1 cellular context compared by ENCODE assay signal in genomic region chr5:173823721-173824567, GRCh38.
TF ChIP-seq lines count a peak whose summit lies in the region.

No MANE protein-coding gene starts in this region.

TF ChIP-seq in HepG2, 621 proteins besides CTCF, POLR2A, EP300 and RAD21 (continued from another document and continues in another):
- no peak for TF ChIP-seq NFIB (CRISPR knock-in tag; IDR thresholded peaks at IDR 0.05; ENCODE audit: borderline replicate concordance)
- no peak for TF ChIP-seq SOX6 (IDR thresholded peaks at IDR 0.05)
- peak; percentile 97 for TF ChIP-seq SOX6 (CRISPR knock-in tag; IDR thresholded peaks at IDR 0.05)
- no peak for TF ChIP-seq AGO2 (optimal IDR thresholded peaks at IDR 0.05; ENCODE audit: low read depth, low read length)
- peak; percentile 90 for TF ChIP-seq POGZ (CRISPR knock-in tag; IDR thresholded peaks at IDR 0.05)
- peak; percentile 56; the same call in 1 of the 2 replicates for TF ChIP-seq ZNF598 (CRISPR knock-in tag; IDR thresholded peaks at IDR 0.05; ENCODE audit: borderline replicate concordance)
- TF ChIP-seq ZBTB7A (CRISPR knock-in tag; IDR thresholded peaks at IDR 0.05): peak; percentile 36; the same call in 1 of the 2 replicates
- no peak for TF ChIP-seq ZNF773 (CRISPR knock-in tag; IDR thresholded peaks at IDR 0.05; ENCODE audit: borderline replicate concordance)
- no peak; the same call in 1 of the 2 replicates for TF ChIP-seq TP53 (CRISPR knock-in tag; conservative IDR thresholded peaks at IDR 0.05)
- TF ChIP-seq ZNF12 (CRISPR knock-in tag; IDR thresholded peaks at IDR 0.05): no peak
- TF ChIP-seq ZBTB21 (CRISPR knock-in tag; IDR thresholded peaks at IDR 0.05): no peak
- peak; percentile 54; the same call in 1 of the 2 replicates for TF ChIP-seq ZNF629 (CRISPR knock-in tag; conservative IDR thresholded peaks at IDR 0.05)
- no peak for TF ChIP-seq ELK4 (CRISPR knock-in tag; IDR thresholded peaks at IDR 0.05; ENCODE audit: borderline replicate concordance)
- TF ChIP-seq ZBTB4 (CRISPR knock-in tag; IDR thresholded peaks at IDR 0.05; ENCODE audit: borderline replicate concordance): peak; percentile 67; the same call in 1 of the 2 replicates
- TF ChIP-seq ZNF317 (CRISPR knock-in tag; IDR thresholded peaks at IDR 0.05): peak; percentile 87
- peak; percentile 49; the same call in 1 of the 2 replicates for TF ChIP-seq REL (CRISPR knock-in tag; conservative IDR thresholded peaks at IDR 0.05)
- no peak for TF ChIP-seq ZNF615 (CRISPR knock-in tag; IDR thresholded peaks at IDR 0.05; ENCODE audit: borderline replicate concordance)
- TF ChIP-seq ZNF567 (CRISPR knock-in tag; IDR thresholded peaks at IDR 0.05; ENCODE audit: borderline replicate concordance): no peak
- peak; percentile 93 for TF ChIP-seq ERF (CRISPR knock-in tag; IDR thresholded peaks at IDR 0.05)
- no peak for TF ChIP-seq ZNF280B (CRISPR knock-in tag; IDR thresholded peaks at IDR 0.05; ENCODE audit: borderline replicate concordance)
- TF ChIP-seq ZNF800 (CRISPR knock-in tag; IDR thresholded peaks at IDR 0.05): no peak; the same call in 1 of the 2 replicates
- TF ChIP-seq ZNF879 (CRISPR knock-in tag; IDR thresholded peaks at IDR 0.05): peak; percentile 17; the same call in 1 of the 2 replicates
- peak; percentile 16; the same call in 1 of the 2 replicates for TF ChIP-seq KAT7 (CRISPR knock-in tag; IDR thresholded peaks at IDR 0.05; ENCODE audit: borderline replicate concordance)
- TF ChIP-seq PAX8 (CRISPR knock-in tag; IDR thresholded peaks at IDR 0.05; ENCODE audit: borderline replicate concordance): no peak
- TF ChIP-seq RFX1 (IDR thresholded peaks at IDR 0.05): no peak
- 0 out of 2 replicates have a peak, but pooled peaks have one; percentile 70 for TF ChIP-seq MXD4 (CRISPR knock-in tag; IDR thresholded peaks at IDR 0.05)
- TF ChIP-seq ZBTB44 (CRISPR knock-in tag; IDR thresholded peaks at IDR 0.05): no peak
- TF ChIP-seq ZNF30 (CRISPR knock-in tag; IDR thresholded peaks at IDR 0.05): no peak
- TF ChIP-seq ZBTB38 (CRISPR knock-in tag; IDR thresholded peaks at IDR 0.05): peak; percentile 87
- TF ChIP-seq TOPORS (CRISPR knock-in tag; IDR thresholded peaks at IDR 0.05): no peak
- no peak for TF ChIP-seq LRRFIP1 (CRISPR knock-in tag; conservative IDR thresholded peaks at IDR 0.05)
- TF ChIP-seq CC2D1A (CRISPR knock-in tag; IDR thresholded peaks at IDR 0.05): no peak
- peak; percentile 99 for TF ChIP-seq SALL1 (CRISPR knock-in tag; IDR thresholded peaks at IDR 0.05)
- TF ChIP-seq MEIS1 (CRISPR knock-in tag; IDR thresholded peaks at IDR 0.05; ENCODE audit: borderline replicate concordance): no peak; the same call in 1 of the 2 replicates
- TF ChIP-seq TBX3 (IDR thresholded peaks at IDR 0.05; ENCODE audit: borderline replicate concordance): 0 out of 2 replicates have a peak, but pooled peaks have one; percentile 15
- TF ChIP-seq EZH2 (conservative IDR thresholded peaks at IDR 0.05; ENCODE audit: low read depth, low read length): no peak
- TF ChIP-seq E2F5 (CRISPR knock-in tag; conservative IDR thresholded peaks at IDR 0.05): no peak
- peak; percentile 100 for TF ChIP-seq TEAD3 (CRISPR knock-in tag; optimal IDR thresholded peaks at IDR 0.05; ENCODE audit: borderline replicate concordance)
- TF ChIP-seq SIX1 (CRISPR knock-in tag; IDR thresholded peaks at IDR 0.05; ENCODE audit: borderline replicate concordance): peak; percentile 63; the same call in 1 of the 2 replicates
- TF ChIP-seq ZNF720 (CRISPR knock-in tag; IDR thresholded peaks at IDR 0.05): no peak
- peak; percentile 83; the same call in 1 of the 2 replicates for TF ChIP-seq PATZ1 (CRISPR knock-in tag; IDR thresholded peaks at IDR 0.05)
- TF ChIP-seq MED8 (CRISPR knock-in tag; IDR thresholded peaks at IDR 0.05; ENCODE audit: insufficient replicate concordance): peak; percentile 94
- peak; percentile 37; the same call in 1 of the 2 replicates for TF ChIP-seq YEATS2 (CRISPR knock-in tag; IDR thresholded peaks at IDR 0.05; ENCODE audit: borderline replicate concordance)
- TF ChIP-seq MEIS2 (CRISPR knock-in tag; IDR thresholded peaks at IDR 0.05): peak; percentile 91
- TF ChIP-seq SMAD1 (CRISPR knock-in tag; IDR thresholded peaks at IDR 0.05; ENCODE audit: borderline replicate concordance, low read depth): peak; percentile 28; the same call in 1 of the 2 replicates
- 0 out of 2 replicates have a peak, but pooled peaks have one; percentile 50 for TF ChIP-seq ZNF572 (CRISPR knock-in tag; IDR thresholded peaks at IDR 0.05)
- TF ChIP-seq STAG1 (CRISPR knock-in tag; IDR thresholded peaks at IDR 0.05): peak; percentile 53
- no peak for TF ChIP-seq E2F2 (CRISPR knock-in tag; IDR thresholded peaks at IDR 0.05; ENCODE audit: borderline replicate concordance)
- TF ChIP-seq ZNF709 (CRISPR knock-in tag; IDR thresholded peaks at IDR 0.05): peak; percentile 94
- TF ChIP-seq ZNF672 (CRISPR knock-in tag; IDR thresholded peaks at IDR 0.05): no peak
- TF ChIP-seq ISX (CRISPR knock-in tag; conservative IDR thresholded peaks at IDR 0.05): no peak
- TF ChIP-seq PHF21A (CRISPR knock-in tag; IDR thresholded peaks at IDR 0.05): peak; percentile 99
- no peak for TF ChIP-seq ZZZ3 (CRISPR knock-in tag; IDR thresholded peaks at IDR 0.05; ENCODE audit: borderline replicate concordance)
